ENCODE assay signal across 1 cellular context in the genomic region with DNA sequence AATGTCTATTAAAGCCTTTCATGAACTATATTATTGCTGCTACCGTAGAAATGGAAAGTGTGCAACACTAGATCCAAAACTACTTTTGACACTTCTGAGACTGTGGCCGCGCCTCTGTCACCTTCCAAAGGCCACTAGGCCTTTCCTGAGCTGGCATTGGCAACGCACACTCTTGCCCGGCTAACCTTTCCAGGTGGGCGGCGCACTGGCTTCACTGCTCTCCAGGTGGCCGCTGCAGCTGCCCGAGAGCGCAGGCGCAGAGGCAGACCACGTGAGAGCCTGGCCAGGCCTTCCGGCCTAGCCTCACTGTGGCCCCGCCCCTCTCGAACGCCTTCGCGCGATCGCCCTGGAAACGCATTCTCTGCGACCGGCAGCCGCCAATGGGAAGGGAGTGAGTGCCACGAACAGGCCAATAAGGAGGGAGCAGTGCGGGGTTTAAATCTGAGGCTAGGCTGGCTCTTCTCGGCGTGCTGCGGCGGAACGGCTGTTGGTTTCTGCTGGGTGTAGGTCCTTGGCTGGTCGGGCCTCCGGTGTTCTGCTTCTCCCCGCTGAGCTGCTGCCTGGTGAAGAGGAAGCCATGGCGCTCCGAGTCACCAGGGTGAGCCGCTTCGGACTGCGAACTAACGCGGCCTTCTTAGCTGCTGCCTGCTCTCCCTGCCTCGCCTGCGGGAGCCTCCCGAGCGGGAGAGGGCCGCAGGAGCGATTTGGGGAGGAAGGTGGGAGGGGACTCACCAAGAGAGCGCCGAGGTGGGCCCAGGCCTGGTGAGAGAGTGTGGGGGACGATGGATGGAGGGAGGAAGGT.
TF ChIP-seq lines count a peak whose summit lies in the region.

A gene (plus strand): TSS at position 465 of the 802 bp plus-strand sequence. CDS start 113 bp downstream, at position 578.

TF ChIP-seq in HepG2, 621 proteins besides CTCF, POLR2A, EP300 and RAD21 (continued from another document and continues in another):
- TF ChIP-seq, protein P1, sequence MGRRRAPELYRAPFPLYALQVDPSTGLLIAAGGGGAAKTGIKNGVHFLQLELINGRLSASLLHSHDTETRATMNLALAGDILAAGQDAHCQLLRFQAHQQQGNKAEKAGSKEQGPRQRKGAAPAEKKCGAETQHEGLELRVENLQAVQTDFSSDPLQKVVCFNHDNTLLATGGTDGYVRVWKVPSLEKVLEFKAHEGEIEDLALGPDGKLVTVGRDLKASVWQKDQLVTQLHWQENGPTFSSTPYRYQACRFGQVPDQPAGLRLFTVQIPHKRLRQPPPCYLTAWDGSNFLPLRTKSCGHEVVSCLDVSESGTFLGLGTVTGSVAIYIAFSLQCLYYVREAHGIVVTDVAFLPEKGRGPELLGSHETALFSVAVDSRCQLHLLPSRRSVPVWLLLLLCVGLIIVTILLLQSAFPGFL (CRISPR knock-in tag; IDR thresholded peaks at IDR 0.05), result no peak
- TF ChIP-seq, protein P2, sequence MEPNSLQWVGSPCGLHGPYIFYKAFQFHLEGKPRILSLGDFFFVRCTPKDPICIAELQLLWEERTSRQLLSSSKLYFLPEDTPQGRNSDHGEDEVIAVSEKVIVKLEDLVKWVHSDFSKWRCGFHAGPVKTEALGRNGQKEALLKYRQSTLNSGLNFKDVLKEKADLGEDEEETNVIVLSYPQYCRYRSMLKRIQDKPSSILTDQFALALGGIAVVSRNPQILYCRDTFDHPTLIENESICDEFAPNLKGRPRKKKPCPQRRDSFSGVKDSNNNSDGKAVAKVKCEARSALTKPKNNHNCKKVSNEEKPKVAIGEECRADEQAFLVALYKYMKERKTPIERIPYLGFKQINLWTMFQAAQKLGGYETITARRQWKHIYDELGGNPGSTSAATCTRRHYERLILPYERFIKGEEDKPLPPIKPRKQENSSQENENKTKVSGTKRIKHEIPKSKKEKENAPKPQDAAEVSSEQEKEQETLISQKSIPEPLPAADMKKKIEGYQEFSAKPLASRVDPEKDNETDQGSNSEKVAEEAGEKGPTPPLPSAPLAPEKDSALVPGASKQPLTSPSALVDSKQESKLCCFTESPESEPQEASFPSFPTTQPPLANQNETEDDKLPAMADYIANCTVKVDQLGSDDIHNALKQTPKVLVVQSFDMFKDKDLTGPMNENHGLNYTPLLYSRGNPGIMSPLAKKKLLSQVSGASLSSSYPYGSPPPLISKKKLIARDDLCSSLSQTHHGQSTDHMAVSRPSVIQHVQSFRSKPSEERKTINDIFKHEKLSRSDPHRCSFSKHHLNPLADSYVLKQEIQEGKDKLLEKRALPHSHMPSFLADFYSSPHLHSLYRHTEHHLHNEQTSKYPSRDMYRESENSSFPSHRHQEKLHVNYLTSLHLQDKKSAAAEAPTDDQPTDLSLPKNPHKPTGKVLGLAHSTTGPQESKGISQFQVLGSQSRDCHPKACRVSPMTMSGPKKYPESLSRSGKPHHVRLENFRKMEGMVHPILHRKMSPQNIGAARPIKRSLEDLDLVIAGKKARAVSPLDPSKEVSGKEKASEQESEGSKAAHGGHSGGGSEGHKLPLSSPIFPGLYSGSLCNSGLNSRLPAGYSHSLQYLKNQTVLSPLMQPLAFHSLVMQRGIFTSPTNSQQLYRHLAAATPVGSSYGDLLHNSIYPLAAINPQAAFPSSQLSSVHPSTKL (CRISPR knock-in tag; IDR thresholded peaks at IDR 0.05), result 0 out of 2 replicates have a peak, but pooled peaks have one; percentile 54
- TF ChIP-seq ZNF367 (CRISPR knock-in tag; IDR thresholded peaks at IDR 0.05; ENCODE audit: borderline replicate concordance), result peak; percentile 97
- 0 out of 2 replicates have a peak, but pooled peaks have one; percentile 73 for TF ChIP-seq ZBTB3 (CRISPR knock-in tag; IDR thresholded peaks at IDR 0.05; ENCODE audit: borderline replicate concordance, low read depth)
- TF ChIP-seq, protein P3, sequence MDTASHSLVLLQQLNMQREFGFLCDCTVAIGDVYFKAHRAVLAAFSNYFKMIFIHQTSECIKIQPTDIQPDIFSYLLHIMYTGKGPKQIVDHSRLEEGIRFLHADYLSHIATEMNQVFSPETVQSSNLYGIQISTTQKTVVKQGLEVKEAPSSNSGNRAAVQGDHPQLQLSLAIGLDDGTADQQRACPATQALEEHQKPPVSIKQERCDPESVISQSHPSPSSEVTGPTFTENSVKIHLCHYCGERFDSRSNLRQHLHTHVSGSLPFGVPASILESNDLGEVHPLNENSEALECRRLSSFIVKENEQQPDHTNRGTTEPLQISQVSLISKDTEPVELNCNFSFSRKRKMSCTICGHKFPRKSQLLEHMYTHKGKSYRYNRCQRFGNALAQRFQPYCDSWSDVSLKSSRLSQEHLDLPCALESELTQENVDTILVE (CRISPR knock-in tag; IDR thresholded peaks at IDR 0.05), result no peak
- TF ChIP-seq, protein P4, sequence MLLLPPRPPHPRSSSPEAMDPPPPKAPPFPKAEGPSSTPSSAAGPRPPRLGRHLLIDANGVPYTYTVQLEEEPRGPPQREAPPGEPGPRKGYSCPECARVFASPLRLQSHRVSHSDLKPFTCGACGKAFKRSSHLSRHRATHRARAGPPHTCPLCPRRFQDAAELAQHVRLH (CRISPR knock-in tag; IDR thresholded peaks at IDR 0.05; ENCODE audit: borderline replicate concordance, low read depth), result peak; percentile 86; the same call in 1 of the 2 replicates
- peak; percentile 91 for TF ChIP-seq TEAD3 (CRISPR knock-in tag; optimal IDR thresholded peaks at IDR 0.05; ENCODE audit: borderline replicate concordance)
- TF ChIP-seq IRF2 (CRISPR knock-in tag; IDR thresholded peaks at IDR 0.05), result peak; percentile 54
- TF ChIP-seq PHF21A (CRISPR knock-in tag; IDR thresholded peaks at IDR 0.05), result peak; percentile 67; the same call in 1 of the 2 replicates
- peak; percentile 69 for TF ChIP-seq TAF1 (CRISPR knock-in tag; IDR thresholded peaks at IDR 0.05)
- peak; percentile 87 for TF ChIP-seq CCDC6 (CRISPR knock-in tag; IDR thresholded peaks at IDR 0.05)
- peak; percentile 64 for TF ChIP-seq ERF (CRISPR knock-in tag; IDR thresholded peaks at IDR 0.05)
- no peak for TF ChIP-seq SAFB2 (CRISPR knock-in tag; IDR thresholded peaks at IDR 0.05; ENCODE audit: borderline replicate concordance, low read depth)
- TF ChIP-seq IKZF1 (IDR thresholded peaks at IDR 0.05), result no peak
- TF ChIP-seq, protein P5, sequence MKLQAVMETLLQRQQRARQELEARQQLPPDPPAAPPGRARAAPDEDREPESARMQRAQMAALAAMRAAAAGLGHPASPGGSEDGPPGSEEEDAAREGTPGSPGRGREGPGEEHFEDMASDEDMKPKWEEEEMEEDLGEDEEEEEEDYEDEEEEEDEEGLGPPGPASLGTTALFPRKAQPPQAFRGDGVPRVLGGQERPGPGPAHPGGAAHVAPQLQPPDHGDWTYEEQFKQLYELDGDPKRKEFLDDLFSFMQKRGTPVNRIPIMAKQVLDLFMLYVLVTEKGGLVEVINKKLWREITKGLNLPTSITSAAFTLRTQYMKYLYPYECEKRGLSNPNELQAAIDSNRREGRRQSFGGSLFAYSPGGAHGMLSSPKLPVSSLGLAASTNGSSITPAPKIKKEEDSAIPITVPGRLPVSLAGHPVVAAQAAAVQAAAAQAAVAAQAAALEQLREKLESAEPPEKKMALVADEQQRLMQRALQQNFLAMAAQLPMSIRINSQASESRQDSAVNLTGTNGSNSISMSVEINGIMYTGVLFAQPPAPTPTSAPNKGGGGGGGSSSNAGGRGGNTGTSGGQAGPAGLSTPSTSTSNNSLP (IDR thresholded peaks at IDR 0.05; ENCODE audit: low read depth, low read length), result no peak
- TF ChIP-seq, protein P6, sequence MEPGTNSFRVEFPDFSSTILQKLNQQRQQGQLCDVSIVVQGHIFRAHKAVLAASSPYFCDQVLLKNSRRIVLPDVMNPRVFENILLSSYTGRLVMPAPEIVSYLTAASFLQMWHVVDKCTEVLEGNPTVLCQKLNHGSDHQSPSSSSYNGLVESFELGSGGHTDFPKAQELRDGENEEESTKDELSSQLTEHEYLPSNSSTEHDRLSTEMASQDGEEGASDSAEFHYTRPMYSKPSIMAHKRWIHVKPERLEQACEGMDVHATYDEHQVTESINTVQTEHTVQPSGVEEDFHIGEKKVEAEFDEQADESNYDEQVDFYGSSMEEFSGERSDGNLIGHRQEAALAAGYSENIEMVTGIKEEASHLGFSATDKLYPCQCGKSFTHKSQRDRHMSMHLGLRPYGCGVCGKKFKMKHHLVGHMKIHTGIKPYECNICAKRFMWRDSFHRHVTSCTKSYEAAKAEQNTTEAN (CRISPR knock-in tag; conservative IDR thresholded peaks at IDR 0.05), result 0 out of 2 replicates have a peak, but pooled peaks have one; percentile 57
- TF ChIP-seq ZBTB42 (CRISPR knock-in tag; IDR thresholded peaks at IDR 0.05), result no peak
- 0 out of 2 replicates have a peak, but pooled peaks have one; percentile 76 for TF ChIP-seq REL (CRISPR knock-in tag; conservative IDR thresholded peaks at IDR 0.05)
- no peak for TF ChIP-seq NFE2L1 (CRISPR knock-in tag; IDR thresholded peaks at IDR 0.05; ENCODE audit: borderline replicate concordance)
- no peak for TF ChIP-seq ZNF260 (CRISPR knock-in tag; IDR thresholded peaks at IDR 0.05; ENCODE audit: borderline replicate concordance, low read depth)
- TF ChIP-seq ZNF501 (CRISPR knock-in tag; IDR thresholded peaks at IDR 0.05), result peak; percentile 83
- no peak; the same call in 1 of the 2 replicates for TF ChIP-seq ARHGAP35 (CRISPR knock-in tag; IDR thresholded peaks at IDR 0.05; ENCODE audit: borderline replicate concordance)
- TF ChIP-seq, protein P7, sequence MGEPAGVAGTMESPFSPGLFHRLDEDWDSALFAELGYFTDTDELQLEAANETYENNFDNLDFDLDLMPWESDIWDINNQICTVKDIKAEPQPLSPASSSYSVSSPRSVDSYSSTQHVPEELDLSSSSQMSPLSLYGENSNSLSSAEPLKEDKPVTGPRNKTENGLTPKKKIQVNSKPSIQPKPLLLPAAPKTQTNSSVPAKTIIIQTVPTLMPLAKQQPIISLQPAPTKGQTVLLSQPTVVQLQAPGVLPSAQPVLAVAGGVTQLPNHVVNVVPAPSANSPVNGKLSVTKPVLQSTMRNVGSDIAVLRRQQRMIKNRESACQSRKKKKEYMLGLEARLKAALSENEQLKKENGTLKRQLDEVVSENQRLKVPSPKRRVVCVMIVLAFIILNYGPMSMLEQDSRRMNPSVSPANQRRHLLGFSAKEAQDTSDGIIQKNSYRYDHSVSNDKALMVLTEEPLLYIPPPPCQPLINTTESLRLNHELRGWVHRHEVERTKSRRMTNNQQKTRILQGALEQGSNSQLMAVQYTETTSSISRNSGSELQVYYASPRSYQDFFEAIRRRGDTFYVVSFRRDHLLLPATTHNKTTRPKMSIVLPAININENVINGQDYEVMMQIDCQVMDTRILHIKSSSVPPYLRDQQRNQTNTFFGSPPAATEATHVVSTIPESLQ (CRISPR knock-in tag; conservative IDR thresholded peaks at IDR 0.05), result no peak
- TF ChIP-seq ZFP62 (CRISPR knock-in tag; IDR thresholded peaks at IDR 0.05), result no peak
- TF ChIP-seq GLI4 (CRISPR knock-in tag; IDR thresholded peaks at IDR 0.05; ENCODE audit: borderline replicate concordance), result no peak
- TF ChIP-seq ISX (CRISPR knock-in tag; conservative IDR thresholded peaks at IDR 0.05), result no peak
- no peak for TF ChIP-seq NRL (CRISPR knock-in tag; IDR thresholded peaks at IDR 0.05; ENCODE audit: borderline replicate concordance)
- TF ChIP-seq ZNF550 (CRISPR knock-in tag; IDR thresholded peaks at IDR 0.05; ENCODE audit: borderline replicate concordance), result no peak
- peak; percentile 24; the same call in 1 of the 2 replicates for TF ChIP-seq KDM1A (CRISPR knock-in tag; IDR thresholded peaks at IDR 0.05)
- no peak; the same call in 1 of the 2 replicates for TF ChIP-seq GATA4 (IDR thresholded peaks at IDR 0.05; ENCODE audit: borderline replicate concordance, low read depth)
- TF ChIP-seq HMGA1 (CRISPR knock-in tag; conservative IDR thresholded peaks at IDR 0.05), result no peak
- no peak for TF ChIP-seq NFIB (CRISPR knock-in tag; IDR thresholded peaks at IDR 0.05; ENCODE audit: borderline replicate concordance)
- peak; percentile 89 for TF ChIP-seq ZNF589 (CRISPR knock-in tag; conservative IDR thresholded peaks at IDR 0.05)
- TF ChIP-seq, protein P8, sequence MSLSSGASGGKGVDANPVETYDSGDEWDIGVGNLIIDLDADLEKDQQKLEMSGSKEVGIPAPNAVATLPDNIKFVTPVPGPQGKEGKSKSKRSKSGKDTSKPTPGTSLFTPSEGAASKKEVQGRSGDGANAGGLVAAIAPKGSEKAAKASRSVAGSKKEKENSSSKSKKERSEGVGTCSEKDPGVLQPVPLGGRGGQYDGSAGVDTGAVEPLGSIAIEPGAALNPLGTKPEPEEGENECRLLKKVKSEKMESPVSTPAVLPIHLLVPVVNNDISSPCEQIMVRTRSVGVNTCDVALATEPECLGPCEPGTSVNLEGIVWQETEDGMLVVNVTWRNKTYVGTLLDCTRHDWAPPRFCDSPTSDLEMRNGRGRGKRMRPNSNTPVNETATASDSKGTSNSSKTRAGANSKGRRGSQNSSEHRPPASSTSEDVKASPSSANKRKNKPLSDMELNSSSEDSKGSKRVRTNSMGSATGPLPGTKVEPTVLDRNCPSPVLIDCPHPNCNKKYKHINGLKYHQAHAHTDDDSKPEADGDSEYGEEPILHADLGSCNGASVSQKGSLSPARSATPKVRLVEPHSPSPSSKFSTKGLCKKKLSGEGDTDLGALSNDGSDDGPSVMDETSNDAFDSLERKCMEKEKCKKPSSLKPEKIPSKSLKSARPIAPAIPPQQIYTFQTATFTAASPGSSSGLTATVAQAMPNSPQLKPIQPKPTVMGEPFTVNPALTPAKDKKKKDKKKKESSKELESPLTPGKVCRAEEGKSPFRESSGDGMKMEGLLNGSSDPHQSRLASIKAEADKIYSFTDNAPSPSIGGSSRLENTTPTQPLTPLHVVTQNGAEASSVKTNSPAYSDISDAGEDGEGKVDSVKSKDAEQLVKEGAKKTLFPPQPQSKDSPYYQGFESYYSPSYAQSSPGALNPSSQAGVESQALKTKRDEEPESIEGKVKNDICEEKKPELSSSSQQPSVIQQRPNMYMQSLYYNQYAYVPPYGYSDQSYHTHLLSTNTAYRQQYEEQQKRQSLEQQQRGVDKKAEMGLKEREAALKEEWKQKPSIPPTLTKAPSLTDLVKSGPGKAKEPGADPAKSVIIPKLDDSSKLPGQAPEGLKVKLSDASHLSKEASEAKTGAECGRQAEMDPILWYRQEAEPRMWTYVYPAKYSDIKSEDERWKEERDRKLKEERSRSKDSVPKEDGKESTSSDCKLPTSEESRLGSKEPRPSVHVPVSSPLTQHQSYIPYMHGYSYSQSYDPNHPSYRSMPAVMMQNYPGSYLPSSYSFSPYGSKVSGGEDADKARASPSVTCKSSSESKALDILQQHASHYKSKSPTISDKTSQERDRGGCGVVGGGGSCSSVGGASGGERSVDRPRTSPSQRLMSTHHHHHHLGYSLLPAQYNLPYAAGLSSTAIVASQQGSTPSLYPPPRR (CRISPR knock-in tag; IDR thresholded peaks at IDR 0.05; ENCODE audit: borderline replicate concordance), result no peak; the same call in 1 of the 2 replicates
- no peak for TF ChIP-seq ZNF121 (CRISPR knock-in tag; IDR thresholded peaks at IDR 0.05)
- TF ChIP-seq SMARCE1 (IDR thresholded peaks at IDR 0.05; ENCODE audit: borderline replicate concordance), result no peak
- TF ChIP-seq FOXC1 (CRISPR knock-in tag; IDR thresholded peaks at IDR 0.05; ENCODE audit: borderline replicate concordance), result no peak; the same call in 1 of the 2 replicates
- TF ChIP-seq, protein P9, sequence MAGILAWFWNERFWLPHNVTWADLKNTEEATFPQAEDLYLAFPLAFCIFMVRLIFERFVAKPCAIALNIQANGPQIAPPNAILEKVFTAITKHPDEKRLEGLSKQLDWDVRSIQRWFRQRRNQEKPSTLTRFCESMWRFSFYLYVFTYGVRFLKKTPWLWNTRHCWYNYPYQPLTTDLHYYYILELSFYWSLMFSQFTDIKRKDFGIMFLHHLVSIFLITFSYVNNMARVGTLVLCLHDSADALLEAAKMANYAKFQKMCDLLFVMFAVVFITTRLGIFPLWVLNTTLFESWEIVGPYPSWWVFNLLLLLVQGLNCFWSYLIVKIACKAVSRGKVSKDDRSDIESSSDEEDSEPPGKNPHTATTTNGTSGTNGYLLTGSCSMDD (CRISPR knock-in tag; IDR thresholded peaks at IDR 0.05), result no peak
- peak; percentile 12; the same call in 1 of the 2 replicates for TF ChIP-seq NCOA2 (CRISPR knock-in tag; IDR thresholded peaks at IDR 0.05)
